Comparison of ENCODE assay signal across 8 cellular contexts in the genomic region with DNA sequence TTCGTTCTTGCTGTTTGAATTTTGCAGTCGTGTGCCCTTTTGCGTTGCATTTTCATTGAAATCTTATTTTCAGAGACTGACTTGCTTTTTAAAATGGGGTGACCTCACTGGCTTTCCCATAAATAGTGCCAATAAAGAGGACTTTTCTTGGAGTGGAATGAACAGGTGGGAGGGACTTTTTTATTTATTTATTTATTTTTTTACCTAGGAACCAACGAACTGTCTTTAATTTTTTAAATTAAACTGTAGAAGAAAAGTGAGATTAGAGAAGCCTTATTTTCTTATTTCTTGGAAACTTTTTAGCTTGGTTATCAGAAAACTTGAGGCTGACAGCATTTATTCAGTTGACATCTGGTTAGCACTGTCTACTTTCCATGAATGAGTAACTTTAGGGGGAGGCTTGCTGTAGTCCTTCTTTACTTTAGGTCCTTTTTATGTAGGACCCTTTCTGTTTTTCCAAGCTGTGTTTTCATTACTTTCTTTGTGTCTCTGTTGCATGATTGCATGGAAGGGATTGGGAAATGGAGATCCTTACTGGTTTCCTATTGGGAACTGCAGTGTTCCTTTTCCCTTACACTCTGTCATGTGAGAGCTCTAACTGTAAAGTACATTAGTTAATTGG. TPM values are rescaled to one million over a fixed set of nuclear protein-coding genes. Genes with fewer than 3 reads are reported as not detected.
A peak's percentile ranks its signal among the peaks of the same experiment; 100 is the strongest.
DNase-seq lines count a peak whose midpoint lies in the region; ATAC-seq and TF ChIP-seq lines count a peak whose summit lies in the region.

No MANE protein-coding gene starts in this region.

- H3K9me3 ChIP-seq in KOPT-K1 (ENCODE audit: insufficient read depth, low read length, poor library complexity, severe bottlenecking): no peaks in the 10 kb centered on the region
- H3K9me3 ChIP-seq in colonic mucosa: no peaks in the 10 kb centered on the region

- H3K36me3 Mint-ChIP-seq in natural killer cell: no peaks in the 10 kb centered on the region

- H3K4me3 ChIP-seq in BJ (ENCODE audit: low read depth, low read length) (peak overlapping the region; percentile 39), colonic mucosa (peak overlapping the region; percentile 70)

- H3K27ac Mint-ChIP-seq in natural killer cell: peak overlapping the region; percentile 79 to 92

- no peaks in the 10 kb centered on the region for H3K36me3 ChIP-seq in BJ (ENCODE audit: control insufficient read depth, insufficient read depth, low read length)
- H3K36me3 ChIP-seq in KOPT-K1 (ENCODE audit: insufficient read depth, low read length): no peaks in the 10 kb centered on the region
- no peaks in the 10 kb centered on the region for H3K36me3 ChIP-seq in colonic mucosa

- H3K9ac ChIP-seq in colonic mucosa (ENCODE audit: low read depth in 2 of 2, low read length in 2 of 2): peak overlapping the region; percentile 47 to 49

- H3K27ac ChIP-seq in KOPT-K1 (ENCODE audit: low read depth, low read length, poor library complexity, severe bottlenecking) (peak overlapping the region; percentile 72), colonic mucosa (no peak overlapping the region)

- POLR2A ChIA-PET in BJ (lab: Charles Lee): no interaction called here

- intact Hi-C loops in colonic mucosa (cut with DNase I): no loop called here
- intact Hi-C loops in natural killer cell (cut with micrococcal nuclease): loop anchor here (2.0 to 10.0 kb wide), 3 partner anchors 326 to 1686 kb away; a partner anchor contains a TSS

- H3K4me1 Mint-ChIP-seq in natural killer cell: peaks cover 26 to 29% of the 10 kb centered on the region in 2 donors

- no peaks in the 10 kb centered on the region for H3K27me3 Mint-ChIP-seq in natural killer cell (ENCODE audit: low read depth in 2 of 2)

- DNase-seq in BJ (ENCODE audit: low read depth): no peak
- DNase-seq in colonic mucosa: no peak
- no peak for DNase-seq in natural killer cell
- no peak for DNase-seq in HuH-7 (ENCODE audit: low spot score)
- no peak for DNase-seq in NOMO-1 treated with dmso at 0.1 percent for 144 hours (lab: John Stamatoyannopoulos, UW; ENCODE audit: unreplicated experiment)
- no peak for DNase-seq in foreskin melanocyte

- peak overlapping the region; percentile 99 for H3K4me3 Mint-ChIP-seq in natural killer cell

- no peaks in the 10 kb centered on the region for H3K4me1 ChIP-seq in colonic mucosa

- H3K27me3 ChIP-seq in BJ (ENCODE audit: control insufficient read depth, insufficient read depth, low read length): peaks cover 9% of the 10 kb centered on the region
- H3K27me3 ChIP-seq in colonic mucosa: peaks cover 5% of the 10 kb centered on the region

- TF ChIP-seq CTCF in BJ (IDR thresholded peaks at IDR 0.05; ENCODE audit: insufficient read depth, low read depth, low read length): no peak
- no peak for TF ChIP-seq CTCF in colonic mucosa (IDR thresholded peaks at IDR 0.05)
- no peak for TF ChIP-seq CTCF in natural killer cell (IDR thresholded peaks at IDR 0.05)

- H3K9me3 Mint-ChIP-seq in natural killer cell: no peaks in the 10 kb centered on the region

- CTCF ChIA-PET in BJ (lab: Yijun Ruan, JAX): no interaction called here

- ATAC-seq in natural killer cell (no peak), HG03521 (IDR thresholded peaks at IDR 0.05; ENCODE audit: unreplicated experiment) (no peak)

RNA-seq across cellular contexts. Expression of a gene that starts 1.7 kb away (rescaled TPM):
- 0.06 and 0.16 TPM in 2 replicates for polyA plus RNA-seq in BJ (2011; rRNA removed)
- polyA minus RNA-seq in BJ (2011; rRNA and poly(A)+ RNA removed): 0.24 TPM in 1 of 2 replicates, not detected in the other
- total RNA-seq in colonic mucosa (1 to 10 TPM; 2.1 to 3.5 TPM), natural killer cell (10 to 100 TPM; 14.9 to 29.0 (median 25.7) TPM)
